Comparison of ENCODE assay signal across 14 cellular contexts in genomic region chr4:152356428-152357034, GRCh38.
DNase-seq lines count a peak whose midpoint lies in the region; ATAC-seq and TF ChIP-seq lines count a peak whose summit lies in the region.
"Had no signal": no experiment of that assay in that cellular context is flagged by ENCODE, and none has a peak within 500 bp of the region (broad histone marks: within the 10 kb centered on the region; RNA-seq: fewer than 3 reads in every experiment).

No MANE protein-coding gene starts in this region.

- H3K14ac ChIP-seq in mesenchymal stem cell (ENCODE audit: low read length in 2 of 2), result no peak overlapping the region

- H2AFZ ChIP-seq in mesenchymal stem cell (ENCODE audit: low read depth, low read length), result no peak overlapping the region

- H3K27ac Mint-ChIP-seq in activated T-helper 17 cell treated with anti-CD3 and anti-CD28 coated beads, Interleukin-2, amount 50 U/mL, for 72 hours, result no peak overlapping the region
- H3K27ac Mint-ChIP-seq: natural killer cell had no signal

- peaks cover 10% of the 10 kb centered on the region for H3K4me1 Mint-ChIP-seq in activated T-helper 17 cell treated with anti-CD3 and anti-CD28 coated beads, Interleukin-2, amount 50 U/mL, for 72 hours

- H3K4me3 ChIP-seq in BLaER1 treated with 17β-estradiol and CSF1 and Interleukin-3, amounts not matched to agents 10 nM and 100 nM, result no peak overlapping the region
- H3K4me3 ChIP-seq in brain microvascular endothelial cell (ENCODE audit: low read depth, low read length), result no peak overlapping the region
- no peak overlapping the region for H3K4me3 ChIP-seq in mesenchymal stem cell (ENCODE audit: insufficient read depth in 1 of 2, low read depth in 1 of 2, low read length in 2 of 2)

- no peak overlapping the region for H3K4me3 Mint-ChIP-seq in activated T-helper 17 cell treated with anti-CD3 and anti-CD28 coated beads, Interleukin-2, amount 50 U/mL, for 72 hours
- H3K4me3 Mint-ChIP-seq: natural killer cell; stimulated activated naive CD8-positive, alpha-beta T cell treated with anti-CD3 and anti-CD28 coated beads, Interleukin-15, amount 100 ng/mL, for 72 hours had no signal

- no peak overlapping the region for H3K23ac ChIP-seq in mesenchymal stem cell (ENCODE audit: low read length in 2 of 2)

- ATAC-seq in HG02571 (IDR thresholded peaks at IDR 0.05; ENCODE audit: unreplicated experiment), result no peak
- no peak for ATAC-seq in GM21367 (IDR thresholded peaks at IDR 0.05; ENCODE audit: unreplicated experiment)
- no peak for ATAC-seq in activated T-helper 17 cell treated with anti-CD3 and anti-CD28 coated beads, Interleukin-2, amount 50 U/mL, for 72 hours (replicated peaks)
- ATAC-seq: natural killer cell; Right ventricle myocardium inferior; stimulated activated naive CD8-positive, alpha-beta T cell treated with anti-CD3 and anti-CD28 coated beads, Interleukin-15, amount 100 ng/mL, for 72 hours had no signal

- H2BK5ac ChIP-seq in mesenchymal stem cell (ENCODE audit: low read depth, low read length, poor library complexity, severe bottlenecking), result no peak overlapping the region

- H3K36me3 Mint-ChIP-seq in activated T-helper 17 cell treated with anti-CD3 and anti-CD28 coated beads, Interleukin-2, amount 50 U/mL, for 72 hours (ENCODE audit: low read depth), result no peaks in the 10 kb centered on the region
- H3K36me3 Mint-ChIP-seq: natural killer cell had no signal

- H3K27me3 ChIP-seq in BLaER1 treated with 17β-estradiol and CSF1 and Interleukin-3, amounts not matched to agents 10 nM and 100 nM, result no peaks in the 10 kb centered on the region
- no peaks in the 10 kb centered on the region for H3K27me3 ChIP-seq in brain microvascular endothelial cell (replicated peaks)
- H3K27me3 ChIP-seq in mesenchymal stem cell (ENCODE audit: control insufficient read depth in 1 of 2, insufficient read depth in 1 of 2, low read length in 2 of 2), result no peaks in the 10 kb centered on the region

- H3K9me3 Mint-ChIP-seq in activated T-helper 17 cell treated with anti-CD3 and anti-CD28 coated beads, Interleukin-2, amount 50 U/mL, for 72 hours, result no peaks in the 10 kb centered on the region
- H3K9me3 Mint-ChIP-seq: natural killer cell; stimulated activated naive CD8-positive, alpha-beta T cell treated with anti-CD3 and anti-CD28 coated beads, Interleukin-15, amount 100 ng/mL, for 72 hours had no signal

- H3K4me2 ChIP-seq in BLaER1 treated with 17β-estradiol and CSF1 and Interleukin-3, amounts not matched to agents 10 nM and 100 nM, result peak overlapping the region in 2 of 11 experiments; percentile 55 to 58; a peak in 4 of 22 replicates
- no peak overlapping the region for H3K4me2 ChIP-seq in mesenchymal stem cell (ENCODE audit: low read length, poor library complexity, severe bottlenecking)

- H3K4me1 ChIP-seq in BLaER1 treated with 17β-estradiol and CSF1 and Interleukin-3, amounts not matched to agents 10 nM and 100 nM, result peaks cover 25 to 65% (median 42%) of the 10 kb centered on the region in 10 experiments
- H3K4me1 ChIP-seq in mesenchymal stem cell (ENCODE audit: control insufficient read depth, insufficient read depth, low read depth, low read length), result no peaks in the 10 kb centered on the region

- no peak overlapping the region for H3K4ac ChIP-seq in mesenchymal stem cell (ENCODE audit: low read depth in 1 of 2, low read length in 2 of 2)

- no peak overlapping the region for H3K18ac ChIP-seq in mesenchymal stem cell (ENCODE audit: low read depth in 1 of 2, low read length in 2 of 2)

- no peak overlapping the region for H2BK12ac ChIP-seq in mesenchymal stem cell (ENCODE audit: low read length in 2 of 2)

- H3K9me3 ChIP-seq in BLaER1 treated with 17β-estradiol and CSF1 and Interleukin-3, amounts not matched to agents 10 nM and 100 nM (replicated peaks in 1 of 11), result peaks cover 0 to 7% (median 0%) of the 10 kb centered on the region in 11 experiments; a peak in 4 of 22 replicates
- no peaks in the 10 kb centered on the region for H3K9me3 ChIP-seq in mesenchymal stem cell (ENCODE audit: control insufficient read depth, low read length)

- no peak overlapping the region for H4K91ac ChIP-seq in mesenchymal stem cell (ENCODE audit: low read length)

- H3K9ac ChIP-seq in BLaER1 treated with 17β-estradiol and CSF1 and Interleukin-3, amounts not matched to agents 10 nM and 100 nM, result no peak overlapping the region
- peak overlapping the region; percentile 36 for H3K9ac ChIP-seq in mesenchymal stem cell (ENCODE audit: low read length)

- peaks cover 8% of the 10 kb centered on the region for H3K79me1 ChIP-seq in mesenchymal stem cell (replicated peaks; ENCODE audit: low read length, poor library complexity, severe bottlenecking)

- TF ChIP-seq CTCF in LNCAP (IDR thresholded peaks at IDR 0.05), result peak; percentile 45; the same call in 1 of the 2 replicates
- no peak for TF ChIP-seq CTCF in brain microvascular endothelial cell (IDR thresholded peaks at IDR 0.05; ENCODE audit: low read depth, low read length, missing control alignments)

- DNase-seq in brain microvascular endothelial cell (peak; percentile 13), mesenchymal stem cell (peak; percentile 44)
- no peak for DNase-seq in stimulated activated CD4-positive, alpha-beta T cell treated with anti-CD3 and anti-CD28 coated beads, Interleukin-4, amount 100 ng/mL, for 4 hours
- DNase-seq: amygdala; H7; natural killer cell; NCI-H524; stimulated activated naive CD8-positive, alpha-beta T cell treated with anti-CD3 and anti-CD28 coated beads, Interleukin-15, amount 100 ng/mL, for 72 hours had no signal

- H3K27ac ChIP-seq in BLaER1 treated with 17β-estradiol and CSF1 and Interleukin-3, amounts not matched to agents 10 nM and 100 nM, result peak overlapping the region in 6 of 11 experiments; percentile 5 to 55 (median 16); a peak in 6 of 22 replicates
- H3K27ac ChIP-seq in brain microvascular endothelial cell (peak overlapping the region; percentile 5), mesenchymal stem cell (ENCODE audit: low read length, poor library complexity, severe bottlenecking) (no peak overlapping the region)

- H2AK5ac ChIP-seq in mesenchymal stem cell (ENCODE audit: low read length, severe bottlenecking), result no peak overlapping the region

- no peak overlapping the region for H2BK120ac ChIP-seq in mesenchymal stem cell (ENCODE audit: low read depth, low read length)

- WGBS in mesenchymal stem cell, result no CpG with 5 or more reads among the region's 1 CpG

- peaks cover 0 to 12% (median 3%) of the 10 kb centered on the region in 11 experiments; a peak in 5 of 22 replicates for H3K36me3 ChIP-seq in BLaER1 treated with 17β-estradiol and CSF1 and Interleukin-3, amounts not matched to agents 10 nM and 100 nM
- H3K36me3 ChIP-seq in brain microvascular endothelial cell (replicated peaks) (no peaks in the 10 kb centered on the region), mesenchymal stem cell (ENCODE audit: control insufficient read depth in 1 of 2, insufficient read depth in 2 of 2, low read depth in 1 of 2, low read length in 2 of 2) (no peaks in the 10 kb centered on the region)

- no peak overlapping the region for H4K8ac ChIP-seq in mesenchymal stem cell (ENCODE audit: low read length)

- in situ Hi-C loops in brain microvascular endothelial cell (cut with HindIII; ENCODE audit: low pct_ligation_motif_present, low sequenced_read_pairs), result no loop called here

- H4K20me1 ChIP-seq in BLaER1 treated with 17β-estradiol and CSF1 and Interleukin-3, amounts not matched to agents 10 nM and 100 nM, result peaks cover 0 to 20% (median 0%) of the 10 kb centered on the region in 11 experiments; a peak in 4 of 22 replicates

- no peaks in the 10 kb centered on the region for H3K27me3 Mint-ChIP-seq in activated T-helper 17 cell treated with anti-CD3 and anti-CD28 coated beads, Interleukin-2, amount 50 U/mL, for 72 hours
- H3K27me3 Mint-ChIP-seq: stimulated activated naive CD8-positive, alpha-beta T cell treated with anti-CD3 and anti-CD28 coated beads, Interleukin-15, amount 100 ng/mL, for 72 hours had no signal

- no peak overlapping the region for H2BK15ac ChIP-seq in mesenchymal stem cell (ENCODE audit: low read depth, poor library complexity, severe bottlenecking)

Comparison
In these comparisons a context has a peak if more than half of its experiments do, and no peak if none do; other contexts are left out.
1. DNase-seq: peak in brain microvascular endothelial cell (single experiment) and mesenchymal stem cell (single experiment); none in stimulated activated CD4-positive, alpha-beta T cell treated with anti-CD3 and anti-CD28 coated beads, Interleukin-4, amount 100 ng/mL, for 4 hours (0 of 2).